Comparison of ENCODE assay signal across 1 cellular context in the genomic region with DNA sequence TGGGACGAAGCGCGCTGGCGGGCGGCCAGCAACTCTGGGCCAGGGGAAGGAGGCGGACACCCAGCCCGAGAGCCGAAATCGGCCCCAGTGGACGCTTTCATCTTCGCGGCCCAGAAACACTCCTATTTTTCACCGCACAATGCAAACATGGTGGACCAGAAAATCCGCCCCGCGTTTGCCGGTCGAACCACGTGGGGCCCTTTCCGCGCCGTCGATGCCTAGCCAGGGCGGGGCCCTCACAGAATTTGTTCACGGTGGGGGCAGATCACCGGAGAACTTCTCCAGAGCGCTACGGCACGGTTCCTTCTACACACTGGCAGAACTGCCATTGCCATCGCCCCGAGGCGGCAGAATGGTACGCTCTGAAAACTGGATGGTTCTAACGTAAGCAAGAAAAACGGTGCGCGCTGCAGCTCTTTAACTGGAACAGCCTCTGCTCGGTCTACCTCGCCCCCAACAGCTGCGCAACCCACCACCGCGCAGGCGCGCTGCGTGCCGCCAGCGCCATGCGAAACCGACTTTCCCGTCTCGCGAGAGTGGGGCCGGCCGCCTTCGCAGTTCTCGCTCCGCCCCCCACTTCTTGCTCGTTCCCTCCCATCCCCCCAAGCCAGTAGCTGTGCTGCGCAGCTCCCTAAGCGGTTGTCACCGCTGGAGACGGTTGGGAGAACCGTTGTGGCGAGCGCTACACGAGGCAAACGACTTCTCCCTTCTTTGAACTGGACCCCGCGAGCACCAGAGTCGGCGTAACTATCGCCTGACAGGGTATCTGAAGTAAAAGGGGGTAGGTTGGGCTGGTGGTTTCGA.
TF ChIP-seq lines count a peak whose summit lies in the region.

A gene with protein sequence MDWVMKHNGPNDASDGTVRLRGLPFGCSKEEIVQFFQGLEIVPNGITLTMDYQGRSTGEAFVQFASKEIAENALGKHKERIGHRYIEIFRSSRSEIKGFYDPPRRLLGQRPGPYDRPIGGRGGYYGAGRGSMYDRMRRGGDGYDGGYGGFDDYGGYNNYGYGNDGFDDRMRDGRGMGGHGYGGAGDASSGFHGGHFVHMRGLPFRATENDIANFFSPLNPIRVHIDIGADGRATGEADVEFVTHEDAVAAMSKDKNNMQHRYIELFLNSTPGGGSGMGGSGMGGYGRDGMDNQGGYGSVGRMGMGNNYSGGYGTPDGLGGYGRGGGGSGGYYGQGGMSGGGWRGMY (plus strand): TSS at position 610 of the 804 bp plus-strand sequence. CDS start 5,158 bp downstream, outside the sequence.

TF ChIP-seq in K562, 482 proteins besides CTCF, POLR2A, EP300 and RAD21 (continued from another document and continues in another):
- TF ChIP-seq ETV1 (tag; conservative IDR thresholded peaks at IDR 0.05; ENCODE audit: low read depth) (no peak), ZNF384 (IDR thresholded peaks at IDR 0.05; ENCODE audit: low read depth, low read length) (no peak), CBX8 (IDR thresholded peaks at IDR 0.05; ENCODE audit: borderline replicate concordance, extremely low read depth, low read depth, low read length, poor library complexity, severe bottlenecking) (no peak), MAFG (tag; conservative IDR thresholded peaks at IDR 0.05) (no peak), FIP1L1 (IDR thresholded peaks at IDR 0.05; ENCODE audit: low read depth, low read length, poor library complexity, severe bottlenecking) (peak; percentile 93), HMG20A (CRISPR knock-in tag; conservative IDR thresholded peaks at IDR 0.05) (no peak), ZNF57 (CRISPR knock-in tag; IDR thresholded peaks at IDR 0.05) (no peak; the same call in 1 of the 2 replicates), SMC3 (conservative IDR thresholded peaks at IDR 0.05; ENCODE audit: insufficient read depth, low read depth, low read length) (no peak), FOXA3 (CRISPR knock-in tag; conservative IDR thresholded peaks at IDR 0.05 in 1 of 2, IDR thresholded peaks at IDR 0.05 in 1 of 2) (no peak; a peak in 1 of 4 replicates), CXXC5 (CRISPR knock-in tag; IDR thresholded peaks at IDR 0.05) (peak; percentile 92), ZKSCAN1 (IDR thresholded peaks at IDR 0.05; ENCODE audit: low read depth, low read length) (peak; percentile 25; the same call in 1 of the 2 replicates), TRIM28 (IDR thresholded peaks at IDR 0.05) (no peak; the same call in 1 of the 2 replicates), ZNF778 (CRISPR knock-in tag; IDR thresholded peaks at IDR 0.05) (no peak), ILF3 (IDR thresholded peaks at IDR 0.05; ENCODE audit: borderline replicate concordance) (0 out of 2 replicates have a peak, but pooled peaks have one; percentile 44), EZH2 (IDR thresholded peaks at IDR 0.05; ENCODE audit: borderline replicate concordance, low read depth, low read length) (no peak), C11orf30 (IDR thresholded peaks at IDR 0.05; ENCODE audit: low read depth) (0 out of 2 replicates have a peak, but pooled peaks have one; percentile 7), ZNF551 (CRISPR knock-in tag; IDR thresholded peaks at IDR 0.05) (no peak)
- TF ChIP-seq, protein P1, sequence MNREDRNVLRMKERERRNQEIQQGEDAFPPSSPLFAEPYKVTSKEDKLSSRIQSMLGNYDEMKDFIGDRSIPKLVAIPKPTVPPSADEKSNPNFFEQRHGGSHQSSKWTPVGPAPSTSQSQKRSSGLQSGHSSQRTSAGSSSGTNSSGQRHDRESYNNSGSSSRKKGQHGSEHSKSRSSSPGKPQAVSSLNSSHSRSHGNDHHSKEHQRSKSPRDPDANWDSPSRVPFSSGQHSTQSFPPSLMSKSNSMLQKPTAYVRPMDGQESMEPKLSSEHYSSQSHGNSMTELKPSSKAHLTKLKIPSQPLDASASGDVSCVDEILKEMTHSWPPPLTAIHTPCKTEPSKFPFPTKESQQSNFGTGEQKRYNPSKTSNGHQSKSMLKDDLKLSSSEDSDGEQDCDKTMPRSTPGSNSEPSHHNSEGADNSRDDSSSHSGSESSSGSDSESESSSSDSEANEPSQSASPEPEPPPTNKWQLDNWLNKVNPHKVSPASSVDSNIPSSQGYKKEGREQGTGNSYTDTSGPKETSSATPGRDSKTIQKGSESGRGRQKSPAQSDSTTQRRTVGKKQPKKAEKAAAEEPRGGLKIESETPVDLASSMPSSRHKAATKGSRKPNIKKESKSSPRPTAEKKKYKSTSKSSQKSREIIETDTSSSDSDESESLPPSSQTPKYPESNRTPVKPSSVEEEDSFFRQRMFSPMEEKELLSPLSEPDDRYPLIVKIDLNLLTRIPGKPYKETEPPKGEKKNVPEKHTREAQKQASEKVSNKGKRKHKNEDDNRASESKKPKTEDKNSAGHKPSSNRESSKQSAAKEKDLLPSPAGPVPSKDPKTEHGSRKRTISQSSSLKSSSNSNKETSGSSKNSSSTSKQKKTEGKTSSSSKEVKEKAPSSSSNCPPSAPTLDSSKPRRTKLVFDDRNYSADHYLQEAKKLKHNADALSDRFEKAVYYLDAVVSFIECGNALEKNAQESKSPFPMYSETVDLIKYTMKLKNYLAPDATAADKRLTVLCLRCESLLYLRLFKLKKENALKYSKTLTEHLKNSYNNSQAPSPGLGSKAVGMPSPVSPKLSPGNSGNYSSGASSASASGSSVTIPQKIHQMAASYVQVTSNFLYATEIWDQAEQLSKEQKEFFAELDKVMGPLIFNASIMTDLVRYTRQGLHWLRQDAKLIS (CRISPR knock-in tag; IDR thresholded peaks at IDR 0.05): peak; percentile 35
- TF ChIP-seq, protein P2, sequence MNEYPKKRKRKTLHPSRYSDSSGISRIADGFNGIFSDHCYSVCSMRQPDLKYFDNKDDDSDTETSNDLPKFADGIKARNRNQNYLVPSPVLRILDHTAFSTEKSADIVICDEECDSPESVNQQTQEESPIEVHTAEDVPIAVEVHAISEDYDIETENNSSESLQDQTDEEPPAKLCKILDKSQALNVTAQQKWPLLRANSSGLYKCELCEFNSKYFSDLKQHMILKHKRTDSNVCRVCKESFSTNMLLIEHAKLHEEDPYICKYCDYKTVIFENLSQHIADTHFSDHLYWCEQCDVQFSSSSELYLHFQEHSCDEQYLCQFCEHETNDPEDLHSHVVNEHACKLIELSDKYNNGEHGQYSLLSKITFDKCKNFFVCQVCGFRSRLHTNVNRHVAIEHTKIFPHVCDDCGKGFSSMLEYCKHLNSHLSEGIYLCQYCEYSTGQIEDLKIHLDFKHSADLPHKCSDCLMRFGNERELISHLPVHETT (CRISPR knock-in tag; conservative IDR thresholded peaks at IDR 0.05 in 1 of 2, IDR thresholded peaks at IDR 0.05 in 1 of 2): peak in 1 of 2 experiments; percentile 95; a peak in 2 of 4 replicates
- TF ChIP-seq, protein P3, sequence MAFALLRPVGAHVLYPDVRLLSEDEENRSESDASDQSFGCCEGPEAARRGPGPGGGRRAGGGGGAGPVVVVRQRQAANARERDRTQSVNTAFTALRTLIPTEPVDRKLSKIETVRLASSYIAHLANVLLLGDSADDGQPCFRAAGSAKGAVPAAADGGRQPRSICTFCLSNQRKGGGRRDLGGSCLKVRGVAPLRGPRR (CRISPR knock-in tag; IDR thresholded peaks at IDR 0.05): no peak
- TF ChIP-seq, protein P4, sequence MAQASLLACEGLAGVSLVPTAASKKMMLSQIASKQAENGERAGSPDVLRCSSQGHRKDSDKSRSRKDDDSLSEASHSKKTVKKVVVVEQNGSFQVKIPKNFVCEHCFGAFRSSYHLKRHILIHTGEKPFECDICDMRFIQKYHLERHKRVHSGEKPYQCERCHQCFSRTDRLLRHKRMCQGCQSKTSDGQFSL (CRISPR knock-in tag; IDR thresholded peaks at IDR 0.05): peak; percentile 98
- TF ChIP-seq, protein P4 (tag; IDR thresholded peaks at IDR 0.05): peak in 1 of 2 experiments; percentile 91; a peak in 2 of 4 replicates
- TF ChIP-seq, protein P5, sequence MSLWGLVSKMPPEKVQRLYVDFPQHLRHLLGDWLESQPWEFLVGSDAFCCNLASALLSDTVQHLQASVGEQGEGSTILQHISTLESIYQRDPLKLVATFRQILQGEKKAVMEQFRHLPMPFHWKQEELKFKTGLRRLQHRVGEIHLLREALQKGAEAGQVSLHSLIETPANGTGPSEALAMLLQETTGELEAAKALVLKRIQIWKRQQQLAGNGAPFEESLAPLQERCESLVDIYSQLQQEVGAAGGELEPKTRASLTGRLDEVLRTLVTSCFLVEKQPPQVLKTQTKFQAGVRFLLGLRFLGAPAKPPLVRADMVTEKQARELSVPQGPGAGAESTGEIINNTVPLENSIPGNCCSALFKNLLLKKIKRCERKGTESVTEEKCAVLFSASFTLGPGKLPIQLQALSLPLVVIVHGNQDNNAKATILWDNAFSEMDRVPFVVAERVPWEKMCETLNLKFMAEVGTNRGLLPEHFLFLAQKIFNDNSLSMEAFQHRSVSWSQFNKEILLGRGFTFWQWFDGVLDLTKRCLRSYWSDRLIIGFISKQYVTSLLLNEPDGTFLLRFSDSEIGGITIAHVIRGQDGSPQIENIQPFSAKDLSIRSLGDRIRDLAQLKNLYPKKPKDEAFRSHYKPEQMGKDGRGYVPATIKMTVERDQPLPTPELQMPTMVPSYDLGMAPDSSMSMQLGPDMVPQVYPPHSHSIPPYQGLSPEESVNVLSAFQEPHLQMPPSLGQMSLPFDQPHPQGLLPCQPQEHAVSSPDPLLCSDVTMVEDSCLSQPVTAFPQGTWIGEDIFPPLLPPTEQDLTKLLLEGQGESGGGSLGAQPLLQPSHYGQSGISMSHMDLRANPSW (CRISPR knock-in tag; IDR thresholded peaks at IDR 0.05): peak; percentile 79; the same call in 1 of the 2 replicates
- TF ChIP-seq, protein P6, sequence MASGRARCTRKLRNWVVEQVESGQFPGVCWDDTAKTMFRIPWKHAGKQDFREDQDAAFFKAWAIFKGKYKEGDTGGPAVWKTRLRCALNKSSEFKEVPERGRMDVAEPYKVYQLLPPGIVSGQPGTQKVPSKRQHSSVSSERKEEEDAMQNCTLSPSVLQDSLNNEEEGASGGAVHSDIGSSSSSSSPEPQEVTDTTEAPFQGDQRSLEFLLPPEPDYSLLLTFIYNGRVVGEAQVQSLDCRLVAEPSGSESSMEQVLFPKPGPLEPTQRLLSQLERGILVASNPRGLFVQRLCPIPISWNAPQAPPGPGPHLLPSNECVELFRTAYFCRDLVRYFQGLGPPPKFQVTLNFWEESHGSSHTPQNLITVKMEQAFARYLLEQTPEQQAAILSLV (tag; IDR thresholded peaks at IDR 0.05): no peak
- TF ChIP-seq, protein P7, sequence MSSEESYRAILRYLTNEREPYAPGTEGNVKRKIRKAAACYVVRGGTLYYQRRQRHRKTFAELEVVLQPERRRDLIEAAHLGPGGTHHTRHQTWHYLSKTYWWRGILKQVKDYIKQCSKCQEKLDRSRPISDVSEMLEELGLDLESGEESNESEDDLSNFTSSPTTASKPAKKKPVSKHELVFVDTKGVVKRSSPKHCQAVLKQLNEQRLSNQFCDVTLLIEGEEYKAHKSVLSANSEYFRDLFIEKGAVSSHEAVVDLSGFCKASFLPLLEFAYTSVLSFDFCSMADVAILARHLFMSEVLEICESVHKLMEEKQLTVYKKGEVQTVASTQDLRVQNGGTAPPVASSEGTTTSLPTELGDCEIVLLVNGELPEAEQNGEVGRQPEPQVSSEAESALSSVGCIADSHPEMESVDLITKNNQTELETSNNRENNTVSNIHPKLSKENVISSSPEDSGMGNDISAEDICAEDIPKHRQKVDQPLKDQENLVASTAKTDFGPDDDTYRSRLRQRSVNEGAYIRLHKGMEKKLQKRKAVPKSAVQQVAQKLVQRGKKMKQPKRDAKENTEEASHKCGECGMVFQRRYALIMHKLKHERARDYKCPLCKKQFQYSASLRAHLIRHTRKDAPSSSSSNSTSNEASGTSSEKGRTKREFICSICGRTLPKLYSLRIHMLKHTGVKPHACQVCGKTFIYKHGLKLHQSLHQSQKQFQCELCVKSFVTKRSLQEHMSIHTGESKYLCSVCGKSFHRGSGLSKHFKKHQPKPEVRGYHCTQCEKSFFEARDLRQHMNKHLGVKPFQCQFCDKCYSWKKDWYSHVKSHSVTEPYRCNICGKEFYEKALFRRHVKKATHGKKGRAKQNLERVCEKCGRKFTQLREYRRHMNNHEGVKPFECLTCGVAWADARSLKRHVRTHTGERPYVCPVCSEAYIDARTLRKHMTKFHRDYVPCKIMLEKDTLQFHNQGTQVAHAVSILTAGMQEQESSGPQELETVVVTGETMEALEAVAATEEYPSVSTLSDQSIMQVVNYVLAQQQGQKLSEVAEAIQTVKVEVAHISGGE (CRISPR knock-in tag; IDR thresholded peaks at IDR 0.05): peak in 1 of 3 experiments; percentile 27; a peak in 1 of 6 replicates
- TF ChIP-seq, protein P8, sequence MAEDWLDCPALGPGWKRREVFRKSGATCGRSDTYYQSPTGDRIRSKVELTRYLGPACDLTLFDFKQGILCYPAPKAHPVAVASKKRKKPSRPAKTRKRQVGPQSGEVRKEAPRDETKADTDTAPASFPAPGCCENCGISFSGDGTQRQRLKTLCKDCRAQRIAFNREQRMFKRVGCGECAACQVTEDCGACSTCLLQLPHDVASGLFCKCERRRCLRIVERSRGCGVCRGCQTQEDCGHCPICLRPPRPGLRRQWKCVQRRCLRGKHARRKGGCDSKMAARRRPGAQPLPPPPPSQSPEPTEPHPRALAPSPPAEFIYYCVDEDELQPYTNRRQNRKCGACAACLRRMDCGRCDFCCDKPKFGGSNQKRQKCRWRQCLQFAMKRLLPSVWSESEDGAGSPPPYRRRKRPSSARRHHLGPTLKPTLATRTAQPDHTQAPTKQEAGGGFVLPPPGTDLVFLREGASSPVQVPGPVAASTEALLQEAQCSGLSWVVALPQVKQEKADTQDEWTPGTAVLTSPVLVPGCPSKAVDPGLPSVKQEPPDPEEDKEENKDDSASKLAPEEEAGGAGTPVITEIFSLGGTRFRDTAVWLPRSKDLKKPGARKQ (CRISPR knock-in tag; IDR thresholded peaks at IDR 0.05): no peak
- TF ChIP-seq, protein P9, sequence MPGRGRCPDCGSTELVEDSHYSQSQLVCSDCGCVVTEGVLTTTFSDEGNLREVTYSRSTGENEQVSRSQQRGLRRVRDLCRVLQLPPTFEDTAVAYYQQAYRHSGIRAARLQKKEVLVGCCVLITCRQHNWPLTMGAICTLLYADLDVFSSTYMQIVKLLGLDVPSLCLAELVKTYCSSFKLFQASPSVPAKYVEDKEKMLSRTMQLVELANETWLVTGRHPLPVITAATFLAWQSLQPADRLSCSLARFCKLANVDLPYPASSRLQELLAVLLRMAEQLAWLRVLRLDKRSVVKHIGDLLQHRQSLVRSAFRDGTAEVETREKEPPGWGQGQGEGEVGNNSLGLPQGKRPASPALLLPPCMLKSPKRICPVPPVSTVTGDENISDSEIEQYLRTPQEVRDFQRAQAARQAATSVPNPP (IDR thresholded peaks at IDR 0.05; ENCODE audit: borderline replicate concordance, insufficient read depth, insufficient read length): no peak
- TF ChIP-seq, protein P10, sequence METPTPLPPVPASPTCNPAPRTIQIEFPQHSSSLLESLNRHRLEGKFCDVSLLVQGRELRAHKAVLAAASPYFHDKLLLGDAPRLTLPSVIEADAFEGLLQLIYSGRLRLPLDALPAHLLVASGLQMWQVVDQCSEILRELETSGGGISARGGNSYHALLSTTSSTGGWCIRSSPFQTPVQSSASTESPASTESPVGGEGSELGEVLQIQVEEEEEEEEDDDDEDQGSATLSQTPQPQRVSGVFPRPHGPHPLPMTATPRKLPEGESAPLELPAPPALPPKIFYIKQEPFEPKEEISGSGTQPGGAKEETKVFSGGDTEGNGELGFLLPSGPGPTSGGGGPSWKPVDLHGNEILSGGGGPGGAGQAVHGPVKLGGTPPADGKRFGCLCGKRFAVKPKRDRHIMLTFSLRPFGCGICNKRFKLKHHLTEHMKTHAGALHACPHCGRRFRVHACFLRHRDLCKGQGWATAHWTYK (CRISPR knock-in tag; IDR thresholded peaks at IDR 0.05): peak; percentile 75
